ENCODE assay signal across 16 cellular contexts in the genomic region with DNA sequence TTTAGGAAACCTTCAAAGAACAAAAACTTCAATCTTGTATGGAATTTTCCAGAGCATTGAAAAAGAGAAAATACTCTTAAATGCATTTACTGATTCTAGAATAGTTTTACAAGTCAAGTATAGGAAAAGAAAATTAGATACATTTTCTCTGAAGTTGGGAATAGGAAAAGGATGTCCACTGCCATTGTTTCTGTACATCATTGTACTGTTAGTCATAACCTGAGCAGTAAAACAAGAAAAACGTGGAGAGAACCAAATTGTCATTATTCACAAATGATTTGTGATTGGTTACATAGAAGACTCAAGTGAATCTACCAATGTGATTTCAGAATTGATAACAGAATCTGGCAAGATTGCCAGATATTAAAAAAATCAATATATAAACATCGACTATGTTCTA. TPM values are rescaled to one million over a fixed set of nuclear protein-coding genes. Genes with fewer than 3 reads are reported as not detected.
DNase-seq lines count a peak whose midpoint lies in the region; ATAC-seq and TF ChIP-seq lines count a peak whose summit lies in the region.
"Had no signal": no experiment of that assay in that cellular context is flagged by ENCODE, and none has a peak within 500 bp of the region (broad histone marks: within the 10 kb centered on the region; RNA-seq: fewer than 3 reads in every experiment).

No MANE protein-coding gene starts in this region.

- H3K36me3 ChIP-seq in MM.1S (replicated peaks; ENCODE audit: insufficient read depth, low read length) = no peaks in the 10 kb centered on the region

- no peaks in the 10 kb centered on the region for H3K27me3 Mint-ChIP-seq in activated T-cell treated with anti-CD3 and anti-CD28 coated beads, Interleukin-2, amount 50 U/mL, for 72 hours (ENCODE audit: low read depth)
- no peaks in the 10 kb centered on the region for H3K27me3 Mint-ChIP-seq in activated naive CD8-positive, alpha-beta T cell treated with anti-CD3 and anti-CD28 coated beads for 36 hours
- no peaks in the 10 kb centered on the region for H3K27me3 Mint-ChIP-seq in Calu3 (ENCODE audit: unreplicated experiment)
- H3K27me3 Mint-ChIP-seq: CD8-positive, alpha-beta memory T cell had no signal

- H3K9me3 Mint-ChIP-seq in activated T-cell treated with anti-CD3 and anti-CD28 coated beads, Interleukin-2, amount 50 U/mL, for 72 hours = no peaks in the 10 kb centered on the region
- no peaks in the 10 kb centered on the region for H3K9me3 Mint-ChIP-seq in activated naive CD8-positive, alpha-beta T cell treated with anti-CD3 and anti-CD28 coated beads for 36 hours
- no peaks in the 10 kb centered on the region for H3K9me3 Mint-ChIP-seq in Calu3 (ENCODE audit: low read depth, unreplicated experiment)
- H3K9me3 Mint-ChIP-seq: CD14-positive monocyte; CD8-positive, alpha-beta memory T cell; H9 had no signal

- no peaks in the 10 kb centered on the region for H3K9me3 ChIP-seq in MM.1S (replicated peaks; ENCODE audit: insufficient read depth, low read length)
- H3K9me3 ChIP-seq: Caco-2 had no signal

- no peaks in the 10 kb centered on the region for H3K36me3 Mint-ChIP-seq in activated T-cell treated with anti-CD3 and anti-CD28 coated beads, Interleukin-2, amount 50 U/mL, for 72 hours (ENCODE audit: insufficient read depth in 2 of 2)
- peaks cover 12% of the 10 kb centered on the region for H3K36me3 Mint-ChIP-seq in activated naive CD8-positive, alpha-beta T cell treated with anti-CD3 and anti-CD28 coated beads for 36 hours
- peaks cover 6% of the 10 kb centered on the region for H3K36me3 Mint-ChIP-seq in Calu3 (ENCODE audit: insufficient read depth, unreplicated experiment)

- intact Hi-C loops in Calu3 (cut with micrococcal nuclease; ENCODE audit: unreplicated experiment) = loop anchor here (10.0 kb wide), 1 partner anchor 133 kb away; the partner anchor contains the start of gene SAMD13

- H3F3A ChIP-seq in MM.1S (ENCODE audit: insufficient read depth, low read length) = no peaks in the 10 kb centered on the region

- H3K4me1 Mint-ChIP-seq in activated T-cell treated with anti-CD3 and anti-CD28 coated beads, Interleukin-2, amount 50 U/mL, for 72 hours (ENCODE audit: low read depth) = peaks cover 61% of the 10 kb centered on the region
- H3K4me1 Mint-ChIP-seq in activated naive CD8-positive, alpha-beta T cell treated with anti-CD3 and anti-CD28 coated beads for 36 hours = peaks cover 60% of the 10 kb centered on the region
- peaks cover 27% of the 10 kb centered on the region for H3K4me1 Mint-ChIP-seq in Calu3 (ENCODE audit: low read depth, unreplicated experiment)

- H3K4me3 ChIP-seq in fibroblast of pulmonary artery (replicated peaks; ENCODE audit: low read depth, low read length) (no peak overlapping the region), MM.1S (ENCODE audit: low read length) (no peak overlapping the region)
- H3K4me3 ChIP-seq: GM12878 had no signal

- no TSS peak for BruUV-seq in Calu3 (replicated peaks; lab: Mats Ljungman, UMichigan)

- H3K27ac Mint-ChIP-seq in activated T-cell treated with anti-CD3 and anti-CD28 coated beads, Interleukin-2, amount 50 U/mL, for 72 hours = peak overlapping the region; percentile 3
- H3K27ac Mint-ChIP-seq in activated naive CD8-positive, alpha-beta T cell treated with anti-CD3 and anti-CD28 coated beads for 36 hours = peak overlapping the region; percentile 50
- H3K27ac Mint-ChIP-seq in Calu3 (ENCODE audit: unreplicated experiment) = no peak overlapping the region
- H3K27ac Mint-ChIP-seq: CD14-positive monocyte, H9 had no signal

- CTCF ChIA-PET in Calu3 (lab: Charles Lee) = no interaction called here

- no peak overlapping the region for H3K9ac ChIP-seq in MM.1S (ENCODE audit: low read length)

- no peak overlapping the region for H3K27ac ChIP-seq in MM.1S (ENCODE audit: low read length)
- H3K27ac ChIP-seq: 22Rv1 had no signal

- no peaks in the 10 kb centered on the region for H3K27me3 ChIP-seq in MM.1S (replicated peaks; ENCODE audit: insufficient read depth, low read length)

- no peaks in the 10 kb centered on the region for H3K9me2 ChIP-seq in MM.1S (replicated peaks; ENCODE audit: insufficient read depth, low read length)

- DNase-seq in activated T-cell treated with anti-CD3 and anti-CD28 coated beads, Interleukin-2, amount 50 U/mL, for 72 hours = no peak
- DNase-seq in activated T-cell treated with anti-CD3 and anti-CD28 coated beads for 4 hours (no peak), fibroblast of pulmonary artery (ENCODE audit: low read depth) (peak; percentile 6), superior temporal gyrus (ENCODE audit: extremely low spot score) (peak; percentile 38), MM.1S (no peak), GM19238 (ENCODE audit: insufficient read length, low spot score) (no peak), Calu3 (no peak)
- DNase-seq in activated naive CD8-positive, alpha-beta T cell treated with anti-CD3 and anti-CD28 coated beads for 36 hours = no peak
- DNase-seq: Caco-2; CD8-positive, alpha-beta memory T cell; DMS 273 treated with DMSO at 0.1 percent for 48 hours; GOT3; H9 had no signal

- no peaks in the 10 kb centered on the region for H4K20me1 ChIP-seq in MM.1S (ENCODE audit: insufficient read depth, low read length)

- H3K4me2 ChIP-seq in MM.1S (ENCODE audit: low read depth, low read length) = no peak overlapping the region

- no peaks in the 10 kb centered on the region; the same call in 1 of the 2 replicates for H3K79me2 ChIP-seq in MM.1S (ENCODE audit: low read length)

- ATAC-seq in activated T-cell treated with anti-CD3 and anti-CD28 coated beads, Interleukin-2, amount 50 U/mL, for 72 hours (replicated peaks in 1 of 2) = no peak
- ATAC-seq: GM12878 had no signal

- H3K4me1 ChIP-seq in MM.1S (ENCODE audit: low read length) = peaks cover 6% of the 10 kb centered on the region

- no peak overlapping the region for H2AFZ ChIP-seq in MM.1S (ENCODE audit: low read length)

- peak overlapping the region in 1 of 2 donors; percentile 26 for H3K4me3 Mint-ChIP-seq in activated T-cell treated with anti-CD3 and anti-CD28 coated beads, Interleukin-2, amount 50 U/mL, for 72 hours
- H3K4me3 Mint-ChIP-seq in activated naive CD8-positive, alpha-beta T cell treated with anti-CD3 and anti-CD28 coated beads for 36 hours = no peak overlapping the region
- no peak overlapping the region for H3K4me3 Mint-ChIP-seq in Calu3 (ENCODE audit: low read depth, unreplicated experiment)
- H3K4me3 Mint-ChIP-seq: CD14-positive monocyte, H9 had no signal

- TF ChIP-seq CTCF in fibroblast of pulmonary artery (IDR thresholded peaks at IDR 0.05; ENCODE audit: low read length, missing control alignments) (no peak), MM.1S (IDR thresholded peaks at IDR 0.05; ENCODE audit: low read length) (no peak), Calu3 (IDR thresholded peaks at IDR 0.05; ENCODE audit: unreplicated experiment) (no peak)

RNA-seq across cellular contexts. Expression of gene PRKACB, which starts 27.4 kb away (rescaled TPM):
- total RNA-seq in activated T-cell treated with anti-CD3 and anti-CD28 coated beads, Interleukin-2, amount 50 U/mL, for 72 hours = 10 to 100 TPM; 35.0 to 42.4 TPM
- 10 to 100 TPM; 43.2 to 49.7 TPM for total RNA-seq in activated naive CD8-positive, alpha-beta T cell treated with anti-CD3 and anti-CD28 coated beads for 36 hours
- total RNA-seq in Calu3 (2022) = 28.5 and 30.3 TPM in 2 replicates

Comparison
In these comparisons a context has a peak if more than half of its experiments do, and no peak if none do; other contexts are left out.
1. DNase-seq: peak in fibroblast of pulmonary artery (single experiment) and superior temporal gyrus (single experiment); none in activated T-cell treated with anti-CD3 and anti-CD28 coated beads, Interleukin-2, amount 50 U/mL, for 72 hours (0 of 2), activated T-cell treated with anti-CD3 and anti-CD28 coated beads for 4 hours (single experiment), activated naive CD8-positive, alpha-beta T cell treated with anti-CD3 and anti-CD28 coated beads for 36 hours (single experiment), MM.1S (single experiment), GM19238 (single experiment) and Calu3 (single experiment).